In genomic region chr17:8807070-8807550, GRCh38 we compare ENCODE assay signal across 8 cellular contexts. TPM values are rescaled to one million over a fixed set of nuclear protein-coding genes. Genes with fewer than 3 reads are reported as not detected.
DNase-seq lines count a peak whose midpoint lies in the region; ATAC-seq and TF ChIP-seq lines count a peak whose summit lies in the region.

No MANE protein-coding gene starts in this region.

- TF ChIP-seq POLR2A in GM18526 (IDR thresholded peaks at IDR 0.05; ENCODE audit: extremely low read depth, insufficient read length), result peak; percentile 19

- peaks cover 1 to 5% of the 10 kb centered on the region in 2 donors for H3K27me3 Mint-ChIP-seq in CD4-positive, alpha-beta memory T cell

- POLR2A ChIA-PET in CD4-positive, alpha-beta memory T cell (lab: Charles Lee; ENCODE audit: partially characterized antibody), result no interaction called here

- H3K4me3 Mint-ChIP-seq in CD4-positive, alpha-beta memory T cell, result peak overlapping the region in 1 of 8 donors; percentile 3

- H3K4me1 Mint-ChIP-seq in CD4-positive, alpha-beta memory T cell, result peaks cover 1 to 11% (median 6%) of the 10 kb centered on the region in 4 donors

- H3K27me3 ChIP-seq in foreskin keratinocyte, result peaks cover 3% of the 10 kb centered on the region
- no peaks in the 10 kb centered on the region for H3K27me3 ChIP-seq in CD4-positive, alpha-beta memory T cell (ENCODE audit: insufficient read depth, low read length)

- H3K9me3 Mint-ChIP-seq in CD4-positive, alpha-beta memory T cell, result peaks cover 2 to 49% (median 37%) of the 10 kb centered on the region in 8 donors

- H3K27ac ChIP-seq in foreskin keratinocyte, result no peak overlapping the region
- H3K27ac ChIP-seq in CD4-positive, alpha-beta memory T cell (ENCODE audit: low read depth, low read length), result no peak overlapping the region

- intact Hi-C loops in CD4-positive, alpha-beta memory T cell (cut with micrococcal nuclease), result no loop called here

- TF ChIP-seq CTCF in foreskin keratinocyte (conservative IDR thresholded peaks at IDR 0.05), result no peak

- H3K36me3 Mint-ChIP-seq in CD4-positive, alpha-beta memory T cell, result peaks cover 21 to 35% of the 10 kb centered on the region in 2 donors

- H3K4me3 ChIP-seq in CD4-positive, alpha-beta memory T cell (ENCODE audit: low read length in 2 of 2), result no peak overlapping the region

- H3K27ac Mint-ChIP-seq in CD4-positive, alpha-beta memory T cell, result peak overlapping the region in 2 of 7 donors; percentile 6 to 18

- DNase-seq in M059J (ENCODE audit: low read depth), result peak; percentile 50
- DNase-seq in foreskin keratinocyte, result peak; percentile 20 to 57
- DNase-seq in CD4-positive, alpha-beta memory T cell, result no peak
- DNase-seq in NCI-H2227 (lab: John Stamatoyannopoulos, UW; ENCODE audit: unreplicated experiment), result no peak
- DNase-seq in stimulated activated CD4-positive, alpha-beta T cell treated with anti-CD3 and anti-CD28 coated beads, Interleukin-1b, Interleukin-23, amount 100 ng/mL, for 48 hours, result no peak
- no peak for DNase-seq in glomerular visceral epithelial cell (ENCODE audit: extremely low spot score)

- H3K4me1 ChIP-seq in foreskin keratinocyte, result no peaks in the 10 kb centered on the region
- H3K4me1 ChIP-seq in CD4-positive, alpha-beta memory T cell (ENCODE audit: insufficient read depth, low read length), result peaks cover 6% of the 10 kb centered on the region

- CTCF ChIA-PET in CD4-positive, alpha-beta memory T cell (lab: Charles Lee; ENCODE audit: partially characterized antibody), result interaction anchor here (0.9 to 1.6 kb wide), 2 partner anchors 14 to 22 kb away, joined by 3 to 6 read pairs; no protein-coding TSS in a partner anchor

- H3K9me3 ChIP-seq in CD4-positive, alpha-beta memory T cell (ENCODE audit: control insufficient read depth in 1 of 2, low read length in 2 of 2), result no peaks in the 10 kb centered on the region

- H3K36me3 ChIP-seq in CD4-positive, alpha-beta memory T cell (ENCODE audit: insufficient read depth, low read length), result no peaks in the 10 kb centered on the region

- ATAC-seq in GM21825 (IDR thresholded peaks at IDR 0.05; ENCODE audit: unreplicated experiment), result peak; percentile 90
- ATAC-seq in foreskin keratinocyte, result peak; percentile 74

RNA-seq across cellular contexts. Expression of gene MFSD6L, which starts 7.9 kb away (rescaled TPM):
- not detected in 2 replicates for total RNA-seq in M059J (2014; rRNA removed; shearing (Covaris generic))
- not detected in 2 replicates for total RNA-seq in foreskin keratinocyte
- polyA plus RNA-seq in foreskin keratinocyte, result not detected in 2 replicates
- total RNA-seq in CD4-positive, alpha-beta memory T cell, result not detected
- under 1 TPM in 1 of 2 donors, not detected in 1; 0.14 TPM for polyA plus RNA-seq in CD4-positive, alpha-beta memory T cell

RNA-seq across cellular contexts. Expression of gene SPDYE4, which starts 48.8 kb away (rescaled TPM):
- total RNA-seq in M059J (2014; rRNA removed; shearing (Covaris generic)), result not detected in 2 replicates
- not detected in 2 replicates for total RNA-seq in foreskin keratinocyte
- polyA plus RNA-seq in foreskin keratinocyte, result not detected in 2 replicates
- total RNA-seq in CD4-positive, alpha-beta memory T cell, result not detected
- polyA plus RNA-seq in CD4-positive, alpha-beta memory T cell, result not detected

Comparison
In these comparisons a context has a peak if more than half of its experiments do, and no peak if none do; other contexts are left out.
1. DNase-seq: peak in M059J (single experiment) and foreskin keratinocyte (2 of 2); none in CD4-positive, alpha-beta memory T cell (0 of 5), NCI-H2227 (single experiment), stimulated activated CD4-positive, alpha-beta T cell treated with anti-CD3 and anti-CD28 coated beads, Interleukin-1b, Interleukin-23, amount 100 ng/mL, for 48 hours (single experiment) and glomerular visceral epithelial cell (single experiment).